In genomic region chr3:192331749-192332385, GRCh38 we compare ENCODE assay signal across 12 cellular contexts.
DNase-seq lines count a peak whose midpoint lies in the region; ATAC-seq, FAIRE-seq and TF ChIP-seq lines count a peak whose summit lies in the region.
"Had no signal": no experiment of that assay in that cellular context is flagged by ENCODE, and none has a peak within 500 bp of the region (broad histone marks: within the 10 kb centered on the region; RNA-seq: fewer than 3 reads in every experiment).

No MANE protein-coding gene starts in this region.

- H3K4me3 Mint-ChIP-seq in activated T-helper 2 cell treated with anti-CD3 and anti-CD28 coated beads, Interferon-gamma antibody, Interleukin-2, Interleukin-4, amounts not matched to agents 10 μg/mL and 5 μg/mL and 100 μg/mL, durations not matched to agents 14 hours and 24 hours and 36 hours (ENCODE audit: low read depth), result peak overlapping the region; percentile 24
- H3K4me3 Mint-ChIP-seq in type B pancreatic cell, result no peak overlapping the region

- intact Hi-C loops in activated T-helper 2 cell treated with anti-CD3 and anti-CD28 coated beads, Interferon-gamma antibody, Interleukin-2, Interleukin-4, amounts not matched to agents 10 μg/mL and 5 μg/mL and 100 μg/mL, durations not matched to agents 14 hours and 24 hours and 36 hours (cut with micrococcal nuclease), result no loop called here

- no peaks in the 10 kb centered on the region for H3K27me3 ChIP-seq in BE2C
- H3K27me3 ChIP-seq: thyroid gland had no signal

- no peaks in the 10 kb centered on the region for H3K36me3 ChIP-seq in BE2C
- H3K36me3 ChIP-seq: thyroid gland had no signal

- no peaks in the 10 kb centered on the region for H3K36me3 Mint-ChIP-seq in activated T-helper 2 cell treated with anti-CD3 and anti-CD28 coated beads, Interferon-gamma antibody, Interleukin-2, Interleukin-4, amounts not matched to agents 10 μg/mL and 5 μg/mL and 100 μg/mL, durations not matched to agents 14 hours and 24 hours and 36 hours (ENCODE audit: low read depth)
- H3K36me3 Mint-ChIP-seq in type B pancreatic cell, result no peaks in the 10 kb centered on the region

- H3K4me1 ChIP-seq in BE2C, result no peaks in the 10 kb centered on the region

- DNase-seq in D721Med (ENCODE audit: insufficient read length, low spot score) (no peak), Kasumi-1 (lab: John Stamatoyannopoulos, UW) (no peak), type B pancreatic cell (ENCODE audit: extremely low spot score, unreplicated experiment) (no peak), BE2C (no peak)
- DNase-seq in activated T-helper 2 cell treated with anti-CD3 and anti-CD28 coated beads, Interferon-gamma antibody, Interleukin-2, Interleukin-4, amounts not matched to agents 10 μg/mL and 5 μg/mL and 100 μg/mL, durations not matched to agents 14 hours and 24 hours and 36 hours (ENCODE audit: low spot score), result no peak
- DNase-seq: NCI-H2171 treated with DMSO at 0.1 percent for 48 hours; stimulated activated CD4-positive, alpha-beta T cell treated with anti-CD3 and anti-CD28 coated beads, Interleukin-4, amount 100 ng/mL, for 1 hour; thyroid gland had no signal

- H3K4me3 ChIP-seq in BE2C (ENCODE audit: low read depth, low read length), result no peak overlapping the region
- H3K4me3 ChIP-seq: thyroid gland had no signal

- H3K27me3 Mint-ChIP-seq in activated T-helper 2 cell treated with anti-CD3 and anti-CD28 coated beads, Interferon-gamma antibody, Interleukin-2, Interleukin-4, amounts not matched to agents 10 μg/mL and 5 μg/mL and 100 μg/mL, durations not matched to agents 14 hours and 24 hours and 36 hours (ENCODE audit: low read depth), result no peaks in the 10 kb centered on the region
- no peaks in the 10 kb centered on the region for H3K27me3 Mint-ChIP-seq in type B pancreatic cell

- H3K4me1 Mint-ChIP-seq in activated T-helper 2 cell treated with anti-CD3 and anti-CD28 coated beads, Interferon-gamma antibody, Interleukin-2, Interleukin-4, amounts not matched to agents 10 μg/mL and 5 μg/mL and 100 μg/mL, durations not matched to agents 14 hours and 24 hours and 36 hours (ENCODE audit: low read depth), result peaks cover 15% of the 10 kb centered on the region
- no peaks in the 10 kb centered on the region for H3K4me1 Mint-ChIP-seq in type B pancreatic cell (ENCODE audit: unreplicated experiment)

- no peaks in the 10 kb centered on the region for H3K9me3 ChIP-seq in BE2C
- H3K9me3 ChIP-seq: thyroid gland had no signal

- TF ChIP-seq CTCF in D721Med (IDR thresholded peaks at IDR 0.05; ENCODE audit: insufficient read depth, missing control alignments) (no peak), type B pancreatic cell (conservative IDR thresholded peaks at IDR 0.05) (no peak), BE2C (IDR thresholded peaks at IDR 0.05; ENCODE audit: low read depth, low read length) (no peak)

- no peaks in the 10 kb centered on the region for H3K9me3 Mint-ChIP-seq in activated T-helper 2 cell treated with anti-CD3 and anti-CD28 coated beads, Interferon-gamma antibody, Interleukin-2, Interleukin-4, amounts not matched to agents 10 μg/mL and 5 μg/mL and 100 μg/mL, durations not matched to agents 14 hours and 24 hours and 36 hours
- H3K9me3 Mint-ChIP-seq in type B pancreatic cell, result no peaks in the 10 kb centered on the region

- FAIRE-seq in D721Med (lab: Jason Lieb, UNC), result peak; percentile 41
- FAIRE-seq: colon had no signal

- H3K27ac Mint-ChIP-seq in activated T-helper 2 cell treated with anti-CD3 and anti-CD28 coated beads, Interferon-gamma antibody, Interleukin-2, Interleukin-4, amounts not matched to agents 10 μg/mL and 5 μg/mL and 100 μg/mL, durations not matched to agents 14 hours and 24 hours and 36 hours, result no peak overlapping the region
- no peak overlapping the region for H3K27ac Mint-ChIP-seq in type B pancreatic cell

- ATAC-seq in GM18870 (IDR thresholded peaks at IDR 0.05; ENCODE audit: unreplicated experiment) (peak; percentile 76), HG03103 (IDR thresholded peaks at IDR 0.05; ENCODE audit: low read depth, unreplicated experiment) (peak; percentile 56), GM18519 (IDR thresholded peaks at IDR 0.05; ENCODE audit: low FRiP score, unreplicated experiment) (no peak)
